In the genomic region with DNA sequence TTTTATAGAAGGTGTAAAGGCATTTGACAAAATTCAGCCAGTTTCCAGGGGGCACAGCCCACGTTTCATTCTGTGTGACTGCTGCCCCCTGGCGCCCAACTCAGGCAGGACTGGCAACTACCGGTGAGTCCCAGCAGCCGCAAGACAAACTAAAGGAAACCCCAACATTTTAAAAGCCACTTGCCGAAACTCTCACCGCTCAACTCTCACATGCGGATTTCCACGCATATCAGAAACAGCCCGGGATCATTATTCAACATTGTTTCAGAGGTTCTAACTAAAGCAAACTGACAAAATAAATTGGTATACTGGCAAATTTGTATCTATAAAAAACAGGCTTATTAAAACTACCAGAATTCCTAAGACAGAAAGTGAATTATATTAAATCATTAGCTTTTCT, we compare ENCODE assay signal across 8 cellular contexts. TPM values are rescaled to one million over a fixed set of nuclear protein-coding genes. Genes with fewer than 3 reads are reported as not detected.
DNase-seq lines count a peak whose midpoint lies in the region; ATAC-seq and TF ChIP-seq lines count a peak whose summit lies in the region.

No MANE protein-coding gene starts in this region.

- peaks cover 5% of the 10 kb centered on the region; the same call in 1 of the 2 replicates for H4K20me1 ChIP-seq in GM23338 (replicated peaks; ENCODE audit: insufficient read depth)

- H3K9me3 ChIP-seq in effector memory CD4-positive, alpha-beta T cell (ENCODE audit: control insufficient read depth, low read length), result no peaks in the 10 kb centered on the region
- peaks cover 6% of the 10 kb centered on the region for H3K9me3 ChIP-seq in mesenchymal stem cell (ENCODE audit: control insufficient read depth, low read length)

- peak overlapping the region; percentile 17; the same call in 1 of the 2 replicates for H3K4me3 ChIP-seq in AG10803 (ENCODE audit: low read length)
- H3K4me3 ChIP-seq in GM23338, result no peak overlapping the region
- H3K4me3 ChIP-seq in effector memory CD4-positive, alpha-beta T cell (ENCODE audit: insufficient read depth, low read depth, low read length, poor library complexity, severe bottlenecking), result no peak overlapping the region
- H3K4me3 ChIP-seq in mesenchymal stem cell (ENCODE audit: insufficient read depth in 1 of 2, low read depth in 1 of 2, low read length in 2 of 2), result peak overlapping the region in 1 of 2 experiments; percentile 47

- peaks cover 10% of the 10 kb centered on the region for H3K27me3 Mint-ChIP-seq in GM23338 (ENCODE audit: insufficient read depth, low read depth, poor library complexity)

- H3K27ac Mint-ChIP-seq in GM23338, result no peak overlapping the region

- H4K91ac ChIP-seq in mesenchymal stem cell (ENCODE audit: low read length), result no peak overlapping the region

- no peak overlapping the region for H3K27ac ChIP-seq in GM23338 (ENCODE audit: low read depth)
- H3K27ac ChIP-seq in effector memory CD4-positive, alpha-beta T cell (ENCODE audit: insufficient read depth, low read length, poor library complexity, severe bottlenecking), result no peak overlapping the region
- H3K27ac ChIP-seq in mesenchymal stem cell (ENCODE audit: low read length, poor library complexity, severe bottlenecking), result no peak overlapping the region

- no peak overlapping the region for H3K4me2 ChIP-seq in GM23338
- no peak overlapping the region for H3K4me2 ChIP-seq in mesenchymal stem cell (ENCODE audit: low read length, poor library complexity, severe bottlenecking)

- DNase-seq in AG10803 (ENCODE audit: low read depth), result peak; percentile 52
- DNase-seq in GM23338 (ENCODE audit: low spot score), result peak; percentile 90
- DNase-seq in NK-92 (lab: John Stamatoyannopoulos, UW; ENCODE audit: unreplicated experiment), result peak; percentile 20
- DNase-seq in activated CD8-positive, alpha-beta memory T cell treated with anti-CD3 and anti-CD28 coated beads for 4 hours (ENCODE audit: low read depth in 2 of 2), result peak; percentile 73 to 75
- DNase-seq in effector memory CD4-positive, alpha-beta T cell, result peak; percentile 55 to 74 (median 57)
- DNase-seq in mesenchymal stem cell, result peak; percentile 55
- peak; percentile 59 to 70 for DNase-seq in stimulated activated CD8-positive, alpha-beta memory T cell treated with anti-CD3 and anti-CD28 coated beads, Interleukin-15, amount 100 ng/mL, for 48 hours (ENCODE audit: low read depth in 2 of 2)

- peaks cover 11% of the 10 kb centered on the region; the same call in 2 of the 3 replicates for H3K4me1 Mint-ChIP-seq in GM23338

- no peak overlapping the region for H3K23ac ChIP-seq in mesenchymal stem cell (ENCODE audit: low read length in 2 of 2)

- peaks cover 42% of the 10 kb centered on the region for H3K36me3 Mint-ChIP-seq in GM23338 (ENCODE audit: low read depth)

- no peak overlapping the region for H2AK5ac ChIP-seq in mesenchymal stem cell (ENCODE audit: low read length, severe bottlenecking)

- no peak overlapping the region for H2BK15ac ChIP-seq in mesenchymal stem cell (ENCODE audit: low read depth, poor library complexity, severe bottlenecking)

- H4K8ac ChIP-seq in mesenchymal stem cell (ENCODE audit: low read length), result no peak overlapping the region

- H3K14ac ChIP-seq in mesenchymal stem cell (ENCODE audit: low read length in 2 of 2), result no peak overlapping the region

- 3% methylated on average over 4 of the region's 9 CpGs for WGBS in mesenchymal stem cell

- H3K27me3 ChIP-seq in GM23338 (ENCODE audit: insufficient read depth) (no peaks in the 10 kb centered on the region), mesenchymal stem cell (ENCODE audit: control insufficient read depth in 1 of 2, insufficient read depth in 1 of 2, low read length in 2 of 2) (no peaks in the 10 kb centered on the region)
- H3K27me3 ChIP-seq in effector memory CD4-positive, alpha-beta T cell (replicated peaks; ENCODE audit: control insufficient read depth, insufficient read depth, low read length, poor library complexity, severe bottlenecking), result no peaks in the 10 kb centered on the region

- TF ChIP-seq CTCF in AG10803 (conservative IDR thresholded peaks at IDR 0.05; ENCODE audit: low read length), result peak; percentile 83
- peak; percentile 84 to 93 for TF ChIP-seq CTCF in GM23338 (conservative IDR thresholded peaks at IDR 0.05; ENCODE audit: low read depth in 2 of 2)

- no peak overlapping the region for H2AFZ ChIP-seq in GM23338
- H2AFZ ChIP-seq in mesenchymal stem cell (ENCODE audit: low read depth, low read length), result no peak overlapping the region

- H3K79me2 ChIP-seq in GM23338 (replicated peaks; ENCODE audit: insufficient read depth), result no peaks in the 10 kb centered on the region

- H3K4me3 Mint-ChIP-seq in GM23338, result no peak overlapping the region

- H3K36me3 ChIP-seq in GM23338 (ENCODE audit: insufficient read depth) (peaks cover 8% of the 10 kb centered on the region), mesenchymal stem cell (ENCODE audit: control insufficient read depth in 1 of 2, insufficient read depth in 2 of 2, low read depth in 1 of 2, low read length in 2 of 2) (peaks cover 15 to 19% of the 10 kb centered on the region in 2 experiments)
- peaks cover 6% of the 10 kb centered on the region for H3K36me3 ChIP-seq in effector memory CD4-positive, alpha-beta T cell (ENCODE audit: control insufficient read depth, insufficient read depth, low read length)

- H2BK120ac ChIP-seq in mesenchymal stem cell (ENCODE audit: low read depth, low read length), result no peak overlapping the region

- no peak overlapping the region for H2BK12ac ChIP-seq in mesenchymal stem cell (ENCODE audit: low read length in 2 of 2)

- no peak overlapping the region for H3K18ac ChIP-seq in mesenchymal stem cell (ENCODE audit: low read depth in 1 of 2, low read length in 2 of 2)

- H3K9me2 ChIP-seq in GM23338 (ENCODE audit: insufficient read depth), result no peaks in the 10 kb centered on the region; the same call in 1 of the 2 replicates

- H3K79me1 ChIP-seq in mesenchymal stem cell (replicated peaks; ENCODE audit: low read length, poor library complexity, severe bottlenecking), result no peaks in the 10 kb centered on the region

- H3K4ac ChIP-seq in mesenchymal stem cell (ENCODE audit: low read depth in 1 of 2, low read length in 2 of 2), result no peak overlapping the region

- H3K9ac ChIP-seq in mesenchymal stem cell (ENCODE audit: low read length), result peak overlapping the region; percentile 70

- peak; percentile 85 for ATAC-seq in GM23338
- ATAC-seq in HG02981 (IDR thresholded peaks at IDR 0.05; ENCODE audit: unreplicated experiment), result no peak

- H3K9me3 Mint-ChIP-seq in GM23338, result peaks cover 13% of the 10 kb centered on the region

- H3K4me1 ChIP-seq in GM23338 (ENCODE audit: insufficient read depth) (no peaks in the 10 kb centered on the region), mesenchymal stem cell (ENCODE audit: control insufficient read depth, insufficient read depth, low read depth, low read length) (no peaks in the 10 kb centered on the region)
- peaks cover 5% of the 10 kb centered on the region for H3K4me1 ChIP-seq in effector memory CD4-positive, alpha-beta T cell (ENCODE audit: control insufficient read depth, insufficient read depth, low read length, poor library complexity, severe bottlenecking)

- no peak overlapping the region for H2BK5ac ChIP-seq in mesenchymal stem cell (ENCODE audit: low read depth, low read length, poor library complexity, severe bottlenecking)

- peaks cover 5% of the 10 kb centered on the region; the same call in 1 of the 2 replicates for H3F3A ChIP-seq in GM23338 (replicated peaks; ENCODE audit: low read depth)

TF ChIP-seq in GM23338, 12 proteins besides CTCF, POLR2A, EP300 and RAD21 (continues in another document):
- TF ChIP-seq EZH2phosphoT487 (IDR thresholded peaks at IDR 0.05; ENCODE audit: unreplicated experiment) (no peak), POLR2AphosphoS5 (IDR thresholded peaks at IDR 0.05; ENCODE audit: low read depth) (no peak), CREB1 (CRISPR knock-in tag; IDR thresholded peaks at IDR 0.05; ENCODE audit: low read depth) (no peak), NANOG (IDR thresholded peaks at IDR 0.05; ENCODE audit: borderline replicate concordance) (no peak), ZNF114 (CRISPR knock-in tag; IDR thresholded peaks at IDR 0.05) (no peak)
- TF ChIP-seq, protein P1, sequence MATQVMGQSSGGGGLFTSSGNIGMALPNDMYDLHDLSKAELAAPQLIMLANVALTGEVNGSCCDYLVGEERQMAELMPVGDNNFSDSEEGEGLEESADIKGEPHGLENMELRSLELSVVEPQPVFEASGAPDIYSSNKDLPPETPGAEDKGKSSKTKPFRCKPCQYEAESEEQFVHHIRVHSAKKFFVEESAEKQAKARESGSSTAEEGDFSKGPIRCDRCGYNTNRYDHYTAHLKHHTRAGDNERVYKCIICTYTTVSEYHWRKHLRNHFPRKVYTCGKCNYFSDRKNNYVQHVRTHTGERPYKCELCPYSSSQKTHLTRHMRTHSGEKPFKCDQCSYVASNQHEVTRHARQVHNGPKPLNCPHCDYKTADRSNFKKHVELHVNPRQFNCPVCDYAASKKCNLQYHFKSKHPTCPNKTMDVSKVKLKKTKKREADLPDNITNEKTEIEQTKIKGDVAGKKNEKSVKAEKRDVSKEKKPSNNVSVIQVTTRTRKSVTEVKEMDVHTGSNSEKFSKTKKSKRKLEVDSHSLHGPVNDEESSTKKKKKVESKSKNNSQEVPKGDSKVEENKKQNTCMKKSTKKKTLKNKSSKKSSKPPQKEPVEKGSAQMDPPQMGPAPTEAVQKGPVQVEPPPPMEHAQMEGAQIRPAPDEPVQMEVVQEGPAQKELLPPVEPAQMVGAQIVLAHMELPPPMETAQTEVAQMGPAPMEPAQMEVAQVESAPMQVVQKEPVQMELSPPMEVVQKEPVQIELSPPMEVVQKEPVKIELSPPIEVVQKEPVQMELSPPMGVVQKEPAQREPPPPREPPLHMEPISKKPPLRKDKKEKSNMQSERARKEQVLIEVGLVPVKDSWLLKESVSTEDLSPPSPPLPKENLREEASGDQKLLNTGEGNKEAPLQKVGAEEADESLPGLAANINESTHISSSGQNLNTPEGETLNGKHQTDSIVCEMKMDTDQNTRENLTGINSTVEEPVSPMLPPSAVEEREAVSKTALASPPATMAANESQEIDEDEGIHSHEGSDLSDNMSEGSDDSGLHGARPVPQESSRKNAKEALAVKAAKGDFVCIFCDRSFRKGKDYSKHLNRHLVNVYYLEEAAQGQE (IDR thresholded peaks at IDR 0.05; ENCODE audit: unreplicated experiment), result no peak

RNA-seq across cellular contexts. Expression of gene MORC2, which starts 48.2 kb away (rescaled TPM):
- total RNA-seq in GM23338 (2014; rRNA removed; shearing (Covaris generic)), result 63.3 and 63.8 TPM in 2 replicates
- polyA plus RNA-seq in GM23338 (2016; fragmentation: Nextera tagmentation; extraction: Ambion mirVana), result 33.1 and 36.0 TPM in 2 replicates
- polyA plus RNA-seq in mesenchymal stem cell (2013, experiment 1 of 2), result 21.4 TPM
- 21.9 TPM for polyA plus RNA-seq in mesenchymal stem cell (2013, experiment 2 of 2)

RNA-seq across cellular contexts. Expression of gene TUG1, which starts 48.7 kb away (rescaled TPM):
- total RNA-seq in GM23338 (2014; rRNA removed; shearing (Covaris generic)), result 125 and 137 TPM in 2 replicates
- 45.1 and 58.3 TPM in 2 replicates for polyA plus RNA-seq in GM23338 (2016; fragmentation: Nextera tagmentation; extraction: Ambion mirVana)
- 73.4 TPM for polyA plus RNA-seq in mesenchymal stem cell (2013, experiment 1 of 2)
- polyA plus RNA-seq in mesenchymal stem cell (2013, experiment 2 of 2), result 71.8 TPM

Comparison
In these comparisons a context has a peak if more than half of its experiments do, and no peak if none do; other contexts are left out.
1. DNase-seq: peak in every context shown above with its lines; median percentile 90 in GM23338; 74 in activated CD8-positive, alpha-beta memory T cell treated with anti-CD3 and anti-CD28 coated beads for 4 hours; 64 in stimulated activated CD8-positive, alpha-beta memory T cell treated with anti-CD3 and anti-CD28 coated beads, Interleukin-15, amount 100 ng/mL, for 48 hours; 57 in effector memory CD4-positive, alpha-beta T cell; 55 in mesenchymal stem cell; 52 in AG10803; 20 in NK-92.